Comparison of ENCODE assay signal across 21 cellular contexts in the genomic region with DNA sequence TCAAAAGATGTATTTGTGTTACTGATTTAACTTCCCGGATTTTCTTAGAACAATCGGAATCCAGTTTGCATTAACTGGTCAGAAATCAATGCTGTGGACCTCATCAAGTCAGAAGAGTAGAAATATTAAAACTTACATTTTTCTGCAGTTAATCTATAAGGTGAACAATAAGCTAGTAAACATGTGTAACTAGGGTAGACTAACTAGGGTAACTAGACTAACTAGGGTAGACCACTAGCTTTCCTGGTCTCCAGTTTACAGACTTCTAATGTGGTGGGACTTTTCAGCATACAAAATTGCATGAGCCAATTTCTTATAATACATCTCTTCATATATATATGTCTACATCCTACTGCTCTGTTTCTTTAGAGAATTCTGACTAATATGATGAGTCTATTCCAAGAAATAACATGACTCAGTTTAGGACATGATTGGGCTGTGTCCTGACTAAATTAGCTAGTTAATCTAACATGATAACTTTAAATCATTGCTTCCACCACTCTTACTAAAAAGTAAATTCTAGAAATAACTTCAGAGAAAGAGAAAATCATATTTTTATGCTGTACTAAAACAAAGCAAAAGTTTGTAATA. TPM values are rescaled to one million over a fixed set of nuclear protein-coding genes. Genes with fewer than 3 reads are reported as not detected.
DNase-seq lines count a peak whose midpoint lies in the region; ATAC-seq and TF ChIP-seq lines count a peak whose summit lies in the region.
"Had no signal": no experiment of that assay in that cellular context is flagged by ENCODE, and none has a peak within 500 bp of the region (broad histone marks: within the 10 kb centered on the region; RNA-seq: fewer than 3 reads in every experiment).

No MANE protein-coding gene starts in this region.

- TF ChIP-seq CTCF in RWPE1 (conservative IDR thresholded peaks at IDR 0.05; ENCODE audit: low read depth): no peak

- DNase-seq in activated naive CD8-positive, alpha-beta T cell treated with anti-CD3 and anti-CD28 coated beads, Interleukin-2, amount 50 U/mL, for 24 hours: no peak
- DNase-seq in activated naive CD8-positive, alpha-beta T cell treated with anti-CD3 and anti-CD28 coated beads for 36 hours: no peak
- peak; percentile 47 for DNase-seq in RWPE1 (ENCODE audit: low spot score)
- DNase-seq in stimulated activated effector memory CD8-positive, alpha-beta T cell treated with anti-CD3 and anti-CD28 coated beads, Interleukin-12 subunit alpha, Interleukin-12 subunit beta, amount 100 ng/mL, for 72 hours (ENCODE audit: low spot score in 2 of 2): no peak
- no peak for DNase-seq in NAMALWA (ENCODE audit: low spot score)
- DNase-seq: activated CD8-positive, alpha-beta memory T cell treated with anti-CD3 and anti-CD28 coated beads, Interleukin-2, amount 50 U/mL, for 4 hours; activated naive CD8-positive, alpha-beta T cell treated with anti-CD3 and anti-CD28 coated beads, Interleukin-2, amount 10 ng/mL, durations not matched to agents 7 days and 5 days; central memory CD4-positive, alpha-beta T cell; effector CD4-positive, alpha-beta T cell; left ventricle myocardium superior; NCI-H2029; NCI-H526; sigmoid colon; SJCRH30 had no signal

- H3K4me1 Mint-ChIP-seq in activated naive CD8-positive, alpha-beta T cell treated with anti-CD3 and anti-CD28 coated beads, Interleukin-2, amount 50 U/mL, for 24 hours: peaks cover 3% of the 10 kb centered on the region
- H3K4me1 Mint-ChIP-seq in activated naive CD8-positive, alpha-beta T cell treated with anti-CD3 and anti-CD28 coated beads for 36 hours: peaks cover 18% of the 10 kb centered on the region
- no peaks in the 10 kb centered on the region for H3K4me1 Mint-ChIP-seq in stimulated activated effector memory CD8-positive, alpha-beta T cell treated with anti-CD3 and anti-CD28 coated beads, Interleukin-12 subunit alpha, Interleukin-12 subunit beta, amount 100 ng/mL, for 72 hours

- ATAC-seq in activated naive CD8-positive, alpha-beta T cell treated with anti-CD3 and anti-CD28 coated beads, Interleukin-2, amount 50 U/mL, for 24 hours: peak; percentile 57
- ATAC-seq in esophagus mucosa (peak; percentile 83), GM18873 (IDR thresholded peaks at IDR 0.05; ENCODE audit: low FRiP score, unreplicated experiment) (no peak), HG02588 (IDR thresholded peaks at IDR 0.05; ENCODE audit: unreplicated experiment) (no peak)
- ATAC-seq in stimulated activated effector memory CD8-positive, alpha-beta T cell treated with anti-CD3 and anti-CD28 coated beads, Interleukin-12 subunit alpha, Interleukin-12 subunit beta, amount 100 ng/mL, for 72 hours: peak; percentile 91
- ATAC-seq: left ventricle myocardium superior had no signal

- no peak overlapping the region for H3K27ac Mint-ChIP-seq in activated naive CD8-positive, alpha-beta T cell treated with anti-CD3 and anti-CD28 coated beads, Interleukin-2, amount 50 U/mL, for 24 hours
- H3K27ac Mint-ChIP-seq in activated naive CD8-positive, alpha-beta T cell treated with anti-CD3 and anti-CD28 coated beads for 36 hours: no peak overlapping the region
- no peak overlapping the region for H3K27ac Mint-ChIP-seq in stimulated activated effector memory CD8-positive, alpha-beta T cell treated with anti-CD3 and anti-CD28 coated beads, Interleukin-12 subunit alpha, Interleukin-12 subunit beta, amount 100 ng/mL, for 72 hours
- H3K27ac Mint-ChIP-seq: activated naive CD8-positive, alpha-beta T cell treated with anti-CD3 and anti-CD28 coated beads, Interleukin-2, amount 10 ng/mL, durations not matched to agents 7 days and 5 days had no signal

- no peak overlapping the region for H3K4me3 Mint-ChIP-seq in activated naive CD8-positive, alpha-beta T cell treated with anti-CD3 and anti-CD28 coated beads, Interleukin-2, amount 50 U/mL, for 24 hours
- H3K4me3 Mint-ChIP-seq in activated naive CD8-positive, alpha-beta T cell treated with anti-CD3 and anti-CD28 coated beads for 36 hours: no peak overlapping the region
- no peak overlapping the region for H3K4me3 Mint-ChIP-seq in stimulated activated effector memory CD8-positive, alpha-beta T cell treated with anti-CD3 and anti-CD28 coated beads, Interleukin-12 subunit alpha, Interleukin-12 subunit beta, amount 100 ng/mL, for 72 hours
- H3K4me3 Mint-ChIP-seq: activated naive CD8-positive, alpha-beta T cell treated with anti-CD3 and anti-CD28 coated beads, Interleukin-2, amount 10 ng/mL, durations not matched to agents 7 days and 5 days had no signal

- H3K27ac ChIP-seq in RWPE1: no peak overlapping the region
- H3K27ac ChIP-seq: sigmoid colon, SJCRH30, vagina had no signal

- no peaks in the 10 kb centered on the region for H3K27me3 Mint-ChIP-seq in activated naive CD8-positive, alpha-beta T cell treated with anti-CD3 and anti-CD28 coated beads, Interleukin-2, amount 50 U/mL, for 24 hours
- no peaks in the 10 kb centered on the region for H3K27me3 Mint-ChIP-seq in activated naive CD8-positive, alpha-beta T cell treated with anti-CD3 and anti-CD28 coated beads for 36 hours
- H3K27me3 Mint-ChIP-seq: activated naive CD8-positive, alpha-beta T cell treated with anti-CD3 and anti-CD28 coated beads, Interleukin-2, amount 10 ng/mL, durations not matched to agents 7 days and 5 days had no signal

- POLR2A ChIA-PET in RWPE1 (lab: Yijun Ruan, JAX; ENCODE audit: low non-redundant PET): no interaction called here

- CTCF ChIA-PET in RWPE1 (lab: Yijun Ruan, JAX): no interaction called here

- H3K9me3 Mint-ChIP-seq in activated naive CD8-positive, alpha-beta T cell treated with anti-CD3 and anti-CD28 coated beads, Interleukin-2, amount 50 U/mL, for 24 hours: no peaks in the 10 kb centered on the region
- no peaks in the 10 kb centered on the region for H3K9me3 Mint-ChIP-seq in activated naive CD8-positive, alpha-beta T cell treated with anti-CD3 and anti-CD28 coated beads for 36 hours
- H3K9me3 Mint-ChIP-seq in stimulated activated effector memory CD8-positive, alpha-beta T cell treated with anti-CD3 and anti-CD28 coated beads, Interleukin-12 subunit alpha, Interleukin-12 subunit beta, amount 100 ng/mL, for 72 hours: no peaks in the 10 kb centered on the region

- H3K36me3 Mint-ChIP-seq in activated naive CD8-positive, alpha-beta T cell treated with anti-CD3 and anti-CD28 coated beads, Interleukin-2, amount 50 U/mL, for 24 hours (ENCODE audit: low read depth): no peaks in the 10 kb centered on the region
- peaks cover 8% of the 10 kb centered on the region for H3K36me3 Mint-ChIP-seq in activated naive CD8-positive, alpha-beta T cell treated with anti-CD3 and anti-CD28 coated beads for 36 hours
- H3K36me3 Mint-ChIP-seq in stimulated activated effector memory CD8-positive, alpha-beta T cell treated with anti-CD3 and anti-CD28 coated beads, Interleukin-12 subunit alpha, Interleukin-12 subunit beta, amount 100 ng/mL, for 72 hours: no peaks in the 10 kb centered on the region
- H3K36me3 Mint-ChIP-seq: activated naive CD8-positive, alpha-beta T cell treated with anti-CD3 and anti-CD28 coated beads, Interleukin-2, amount 10 ng/mL, durations not matched to agents 7 days and 5 days had no signal

RNA-seq across cellular contexts. Expression of a gene that starts 5.3 kb away (rescaled TPM):
- not detected for total RNA-seq in activated naive CD8-positive, alpha-beta T cell treated with anti-CD3 and anti-CD28 coated beads for 36 hours
- 0.12 TPM for total RNA-seq in esophagus mucosa
- total RNA-seq: activated naive CD8-positive, alpha-beta T cell treated with anti-CD3 and anti-CD28 coated beads, Interleukin-2, amount 10 ng/mL, durations not matched to agents 7 days and 5 days; Daoy; frontal cortex; left ventricle myocardium superior; osteocyte; sigmoid colon; SJCRH30; vagina had no signal

Comparison
In these comparisons a context has a peak if more than half of its experiments do, and no peak if none do; other contexts are left out.
1. ATAC-seq: peak in activated naive CD8-positive, alpha-beta T cell treated with anti-CD3 and anti-CD28 coated beads, Interleukin-2, amount 50 U/mL, for 24 hours (single experiment), esophagus mucosa (single experiment) and stimulated activated effector memory CD8-positive, alpha-beta T cell treated with anti-CD3 and anti-CD28 coated beads, Interleukin-12 subunit alpha, Interleukin-12 subunit beta, amount 100 ng/mL, for 72 hours (single experiment); none in GM18873 (single experiment) and HG02588 (single experiment).